ENCODE assay signal across 17 cellular contexts in genomic region chr16:87448866-87449265, GRCh38.
"Had no signal": no experiment of that assay in that cellular context is flagged by ENCODE, and none has a peak within 500 bp of the region (broad histone marks: within the 10 kb centered on the region; RNA-seq: fewer than 3 reads in every experiment).

No MANE protein-coding gene starts in this region.

- H3K27ac Mint-ChIP-seq: endodermal cell had no signal

- ATAC-seq: left colon; left ventricle myocardium superior; naive thymus-derived CD4-positive, alpha-beta T cell; stimulated activated naive CD8-positive, alpha-beta T cell treated with anti-CD3 and anti-CD28 coated beads, Interleukin-15, Interleukin-2, amounts not matched to agents 100 U/mL and 50 U/mL, for 24 hours had no signal

- H3K27me3 Mint-ChIP-seq: naive thymus-derived CD4-positive, alpha-beta T cell; progenitor cell of endocrine pancreas had no signal

- H3K4me1 Mint-ChIP-seq: endodermal cell had no signal

- H3K9me3 Mint-ChIP-seq: naive thymus-derived CD4-positive, alpha-beta T cell had no signal

- H3K4me3 Mint-ChIP-seq: endodermal cell; naive thymus-derived CD4-positive, alpha-beta T cell; neural progenitor cell had no signal

- DNase-seq: colonic mucosa; dermis blood vessel endothelial cell; endodermal cell; erythroblast; foreskin melanocyte; head of caudate nucleus; kidney; left colon; left ventricle myocardium superior; naive thymus-derived CD4-positive, alpha-beta T cell; nucleus accumbens; stimulated activated CD4-positive, alpha-beta T cell treated with anti-CD3 and anti-CD28 coated beads, Interleukin-2, amount 100 ng/mL, for 48 hours; stimulated activated naive CD8-positive, alpha-beta T cell treated with anti-CD3 and anti-CD28 coated beads, Interleukin-15, Interleukin-2, amounts not matched to agents 100 U/mL and 50 U/mL, for 24 hours; tibial artery; upper lobe of left lung had no signal
